In genomic region chr1:204923626-204924012, GRCh38 we compare ENCODE assay signal across 13 cellular contexts.
"Had no signal": no experiment of that assay in that cellular context is flagged by ENCODE, and none has a peak within 500 bp of the region (broad histone marks: within the 10 kb centered on the region; RNA-seq: fewer than 3 reads in every experiment).

No MANE protein-coding gene starts in this region.

- ATAC-seq: activated CD8-positive, alpha-beta T cell treated with anti-CD3 and anti-CD28 coated beads, Interleukin-2, amount 10 ng/mL, durations not matched to agents 7 days and 5 days; stimulated activated effector memory CD8-positive, alpha-beta T cell treated with anti-CD3 and anti-CD28 coated beads, Interleukin-12 subunit alpha, Interleukin-12 subunit beta, amount 100 ng/mL, for 72 hours; T-cell had no signal

- H3K4me3 ChIP-seq: left ventricle myocardium inferior, right atrium auricular region, transverse colon had no signal

- H3K27ac ChIP-seq: right atrium auricular region, transverse colon had no signal

- H3K36me3 ChIP-seq: left ventricle myocardium inferior, right atrium auricular region, transverse colon had no signal

- H3K27me3 ChIP-seq: right atrium auricular region, transverse colon had no signal

- H3K9me3 ChIP-seq: left ventricle myocardium inferior, right atrium auricular region, transverse colon had no signal

- DNase-seq: activated CD4-positive, alpha-beta T cell treated with anti-CD3 and anti-CD28 coated beads for 48 hours; activated CD8-positive, alpha-beta T cell treated with anti-CD3 and anti-CD28 coated beads, Interleukin-2, amount 10 ng/mL, durations not matched to agents 7 days and 5 days; activated naive CD4-positive, alpha-beta T cell treated with Interleukin-2 at 50 U/mL for 16 hours; central memory CD4-positive, alpha-beta T cell; cortex of kidney; kidney; left ventricle myocardium inferior; mesenchymal stem cell; T-cell; T1000; transverse colon had no signal

- FAIRE-seq: kidney had no signal
